Comparison of ENCODE assay signal across 12 cellular contexts in genomic region chr5:138967806-138968448, GRCh38.
DNase-seq lines count a peak whose midpoint lies in the region; ATAC-seq and TF ChIP-seq lines count a peak whose summit lies in the region.
"Had no signal": no experiment of that assay in that cellular context is flagged by ENCODE, and none has a peak within 500 bp of the region (broad histone marks: within the 10 kb centered on the region; RNA-seq: fewer than 3 reads in every experiment).

No MANE protein-coding gene starts in this region.

- H3K36me3 ChIP-seq in breast epithelium (no peaks in the 10 kb centered on the region), gastrocnemius medialis (no peaks in the 10 kb centered on the region)
- H3K36me3 ChIP-seq: SJSA1 had no signal

- H3K4me3 ChIP-seq in breast epithelium (no peak overlapping the region), gastrocnemius medialis (no peak overlapping the region)
- H3K4me3 ChIP-seq: SJSA1 had no signal

- H3K9me3 ChIP-seq in breast epithelium (no peaks in the 10 kb centered on the region), gastrocnemius medialis (no peaks in the 10 kb centered on the region)
- H3K9me3 ChIP-seq: SJSA1 had no signal

- no peak overlapping the region for H3K27ac Mint-ChIP-seq in MCF 10A (ENCODE audit: low read depth, unreplicated experiment)
- peak overlapping the region; percentile 63 for H3K27ac Mint-ChIP-seq in stimulated activated naive B cell treated with anti-CD40 and anti-IgM and Interleukin-4, amounts not matched to agents 10 μg/mL and 1 μg/mL and 100 μg/mL, for 72 hours
- H3K27ac Mint-ChIP-seq: activated naive CD8-positive, alpha-beta T cell had no signal

- in situ Hi-C loops in gastrocnemius medialis (cut with MboI; ENCODE audit: low sequenced_read_pairs in 4 of 4): no loop called here

- no peak for TF ChIP-seq POLR2A in breast epithelium (IDR thresholded peaks at IDR 0.05)
- no peak for TF ChIP-seq POLR2A in gastrocnemius medialis (IDR thresholded peaks at IDR 0.05)

- no peak overlapping the region for H3K4me3 Mint-ChIP-seq in MCF 10A (ENCODE audit: unreplicated experiment)
- H3K4me3 Mint-ChIP-seq in stimulated activated naive B cell treated with anti-CD40 and anti-IgM and Interleukin-4, amounts not matched to agents 10 μg/mL and 1 μg/mL and 100 μg/mL, for 72 hours: no peak overlapping the region
- H3K4me3 Mint-ChIP-seq: activated naive CD8-positive, alpha-beta T cell had no signal

- no peaks in the 10 kb centered on the region for H3K4me1 ChIP-seq in breast epithelium
- peaks cover 23 to 27% of the 10 kb centered on the region in 2 donors for H3K4me1 ChIP-seq in gastrocnemius medialis
- H3K4me1 ChIP-seq: SJSA1 had no signal

- H3K4me1 Mint-ChIP-seq in MCF 10A (ENCODE audit: insufficient read depth, unreplicated experiment): peaks cover 16% of the 10 kb centered on the region
- peaks cover 11 to 15% of the 10 kb centered on the region in 2 donors for H3K4me1 Mint-ChIP-seq in stimulated activated naive B cell treated with anti-CD40 and anti-IgM and Interleukin-4, amounts not matched to agents 10 μg/mL and 1 μg/mL and 100 μg/mL, for 72 hours

- no peak overlapping the region for H3K27ac ChIP-seq in breast epithelium
- H3K27ac ChIP-seq in gastrocnemius medialis: no peak overlapping the region
- H3K27ac ChIP-seq: SJSA1 had no signal

- DNase-seq in MCF 10A (ENCODE audit: unreplicated experiment): peak; percentile 26
- no peak for DNase-seq in breast epithelium (ENCODE audit: low spot score in 2 of 2)
- peak; percentile 86 for DNase-seq in NCI-H2196 (lab: John Stamatoyannopoulos, UW; ENCODE audit: unreplicated experiment)
- DNase-seq in dermis blood vessel endothelial cell: peak; percentile 35
- DNase-seq in stimulated activated naive B cell treated with anti-CD40 and anti-IgM and Interleukin-4, amounts not matched to agents 10 μg/mL and 1 μg/mL and 100 μg/mL, for 72 hours: no peak
- no peak for DNase-seq in gastrocnemius medialis
- DNase-seq in stimulated activated naive CD8-positive, alpha-beta T cell treated with anti-CD3 and anti-CD28 coated beads, Interleukin-15, Interleukin-2, amounts not matched to agents 100 U/mL and 50 U/mL, for 24 hours: no peak
- DNase-seq: cerebellar nuclear complex, NCI-H526 treated with DMSO at 0.1 percent for 48 hours had no signal

- H3K36me3 Mint-ChIP-seq in MCF 10A (ENCODE audit: insufficient read depth, unreplicated experiment): peaks cover 8% of the 10 kb centered on the region
- peaks cover 6 to 34% of the 10 kb centered on the region in 2 donors for H3K36me3 Mint-ChIP-seq in stimulated activated naive B cell treated with anti-CD40 and anti-IgM and Interleukin-4, amounts not matched to agents 10 μg/mL and 1 μg/mL and 100 μg/mL, for 72 hours
- H3K36me3 Mint-ChIP-seq: activated naive CD8-positive, alpha-beta T cell had no signal

- H3K27me3 ChIP-seq in breast epithelium (no peaks in the 10 kb centered on the region), gastrocnemius medialis (no peaks in the 10 kb centered on the region)
- H3K27me3 ChIP-seq: SJSA1 had no signal

- H3K9me3 Mint-ChIP-seq in MCF 10A (ENCODE audit: unreplicated experiment): no peaks in the 10 kb centered on the region
- H3K9me3 Mint-ChIP-seq in stimulated activated naive B cell treated with anti-CD40 and anti-IgM and Interleukin-4, amounts not matched to agents 10 μg/mL and 1 μg/mL and 100 μg/mL, for 72 hours: peaks cover 0 to 2% of the 10 kb centered on the region in 2 donors

- no TSS peak for BruUV-seq in MCF 10A (replicated peaks; lab: Mats Ljungman, UMichigan)

- TF ChIP-seq CTCF in MCF 10A (IDR thresholded peaks at IDR 0.05; ENCODE audit: unreplicated experiment) (no peak), breast epithelium (IDR thresholded peaks at IDR 0.05) (no peak), gastrocnemius medialis (IDR thresholded peaks at IDR 0.05 in 4 of 5, conservative IDR thresholded peaks at IDR 0.05 in 1 of 5) (no peak)

- peak; percentile 90 to 92 for ATAC-seq in stimulated activated naive B cell treated with anti-CD40 and anti-IgM and Interleukin-4, amounts not matched to agents 10 μg/mL and 1 μg/mL and 100 μg/mL, for 72 hours (replicated peaks)
- ATAC-seq in gastrocnemius medialis (no peak), HG03432 (IDR thresholded peaks at IDR 0.05; ENCODE audit: unreplicated experiment) (no peak)
- ATAC-seq in stimulated activated naive CD8-positive, alpha-beta T cell treated with anti-CD3 and anti-CD28 coated beads, Interleukin-15, Interleukin-2, amounts not matched to agents 100 U/mL and 50 U/mL, for 24 hours: no peak

- intact Hi-C loops in MCF 10A (cut with micrococcal nuclease) (no loop called here), breast epithelium (cut with DNase I; ENCODE audit: low total_unique reads) (no loop called here), gastrocnemius medialis (cut with DNase I; ENCODE audit: low total_unique reads) (no loop called here)

- CTCF ChIA-PET in MCF 10A (lab: Yijun Ruan, JAX): interaction anchor here (0.5 to 1.1 kb wide), 3 partner anchors 9 to 294 kb away, joined by 3 read pairs; no protein-coding TSS in a partner anchor

- POLR2A ChIA-PET in MCF 10A (lab: Yijun Ruan, JAX): interaction anchor here (1.1 kb wide), 1 partner anchor 16 kb away, joined by 4 read pairs; no protein-coding TSS in a partner anchor

- no peaks in the 10 kb centered on the region for H3K27me3 Mint-ChIP-seq in MCF 10A (ENCODE audit: insufficient read depth, unreplicated experiment)
- H3K27me3 Mint-ChIP-seq in stimulated activated naive B cell treated with anti-CD40 and anti-IgM and Interleukin-4, amounts not matched to agents 10 μg/mL and 1 μg/mL and 100 μg/mL, for 72 hours: no peaks in the 10 kb centered on the region
- H3K27me3 Mint-ChIP-seq: activated naive CD8-positive, alpha-beta T cell had no signal

Comparison
In these comparisons a context has a peak if more than half of its experiments do, and no peak if none do; other contexts are left out.
1. DNase-seq: peak in MCF 10A (single experiment), NCI-H2196 (single experiment) and dermis blood vessel endothelial cell (single experiment); none in breast epithelium (0 of 2), stimulated activated naive B cell treated with anti-CD40 and anti-IgM and Interleukin-4, amounts not matched to agents 10 μg/mL and 1 μg/mL and 100 μg/mL, for 72 hours (single experiment), gastrocnemius medialis (0 of 2) and stimulated activated naive CD8-positive, alpha-beta T cell treated with anti-CD3 and anti-CD28 coated beads, Interleukin-15, Interleukin-2, amounts not matched to agents 100 U/mL and 50 U/mL, for 24 hours (single experiment).
2. ATAC-seq: peak in stimulated activated naive B cell treated with anti-CD40 and anti-IgM and Interleukin-4, amounts not matched to agents 10 μg/mL and 1 μg/mL and 100 μg/mL, for 72 hours (2 of 2); none in gastrocnemius medialis (0 of 2), HG03432 (single experiment) and stimulated activated naive CD8-positive, alpha-beta T cell treated with anti-CD3 and anti-CD28 coated beads, Interleukin-15, Interleukin-2, amounts not matched to agents 100 U/mL and 50 U/mL, for 24 hours (single experiment).